16 cellular contexts compared by ENCODE assay signal in the genomic region with DNA sequence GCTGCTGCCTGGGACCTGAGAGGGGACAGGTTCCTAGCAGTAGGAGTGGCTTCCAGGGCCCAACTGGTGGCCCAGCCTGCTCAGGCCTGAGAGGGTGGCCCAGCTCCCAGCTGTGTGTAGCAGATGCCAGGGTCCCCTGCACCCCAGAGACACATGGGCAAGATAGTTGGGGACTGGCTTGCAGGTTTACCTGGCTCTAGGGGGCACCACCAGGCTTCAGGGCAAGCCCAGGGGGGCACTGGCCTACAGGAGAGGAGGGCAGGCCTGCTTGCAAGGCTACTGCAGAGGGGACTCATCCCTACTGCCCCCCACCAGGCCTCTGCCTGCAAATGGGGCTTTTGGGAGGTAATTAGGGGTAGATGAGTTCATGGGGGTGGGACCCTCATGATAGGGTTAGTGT.
DNase-seq lines count a peak whose midpoint lies in the region; ATAC-seq and TF ChIP-seq lines count a peak whose summit lies in the region.
"Had no signal": no experiment of that assay in that cellular context is flagged by ENCODE, and none has a peak within 500 bp of the region (broad histone marks: within the 10 kb centered on the region; RNA-seq: fewer than 3 reads in every experiment).

No MANE protein-coding gene starts in this region.

- no peak overlapping the region for H3K4me3 ChIP-seq in neuronal stem cell (ENCODE audit: low read length in 2 of 2)
- no peak overlapping the region for H3K4me3 ChIP-seq in effector memory CD4-positive, alpha-beta T cell (ENCODE audit: insufficient read depth, low read depth, low read length, poor library complexity, severe bottlenecking)
- H3K4me3 ChIP-seq in sigmoid colon = no peak overlapping the region
- H3K4me3 ChIP-seq: BLaER1, HAP-1 had no signal

- no peak for TF ChIP-seq POLR2A in sigmoid colon (IDR thresholded peaks at IDR 0.05)

- intact Hi-C loops in Right ventricle myocardium inferior (cut with DNase I) (no loop called here), cardiac septum (cut with DNase I) (no loop called here), sigmoid colon (cut with DNase I) (no loop called here)

- peak overlapping the region; percentile 7 for H4K8ac ChIP-seq in neuronal stem cell (ENCODE audit: low read depth, low read length)

- H3K36me3 ChIP-seq in neuronal stem cell (replicated peaks in 1 of 2; ENCODE audit: control insufficient read depth in 2 of 2, insufficient read depth in 2 of 2, low read length in 2 of 2) = no peaks in the 10 kb centered on the region
- H3K36me3 ChIP-seq in effector memory CD4-positive, alpha-beta T cell (ENCODE audit: control insufficient read depth, insufficient read depth, low read length) = no peaks in the 10 kb centered on the region
- no peaks in the 10 kb centered on the region for H3K36me3 ChIP-seq in sigmoid colon
- H3K36me3 ChIP-seq: BLaER1, HAP-1 had no signal

- peak overlapping the region; percentile 55 for H3K18ac ChIP-seq in neuronal stem cell (ENCODE audit: low read length)

- no peak overlapping the region for H3K23ac ChIP-seq in neuronal stem cell (ENCODE audit: low read depth, low read length, poor library complexity)

- H2BK15ac ChIP-seq in neuronal stem cell (ENCODE audit: low read length) = no peak overlapping the region

- H3K9ac ChIP-seq in neuronal stem cell (ENCODE audit: low read depth, low read length, poor library complexity) = peak overlapping the region; percentile 7
- H3K9ac ChIP-seq: BLaER1 had no signal

- no peak overlapping the region for H2BK12ac ChIP-seq in neuronal stem cell (ENCODE audit: low read length)

- no peak overlapping the region for H2AFZ ChIP-seq in neuronal stem cell (ENCODE audit: low read length)

- no peak overlapping the region for H3K4me2 ChIP-seq in neuronal stem cell (ENCODE audit: insufficient read depth, low read length, poor library complexity, severe bottlenecking)

- H3K27me3 Mint-ChIP-seq in chondrocyte (ENCODE audit: low read depth) = no peaks in the 10 kb centered on the region

- peak overlapping the region; percentile 20 for H4K91ac ChIP-seq in neuronal stem cell (ENCODE audit: low read depth, low read length, poor library complexity)

- TF ChIP-seq CTCF in chondrocyte (IDR thresholded peaks at IDR 0.05) (no peak), sigmoid colon (IDR thresholded peaks at IDR 0.05) (no peak)

- H3K27me3 ChIP-seq in neuronal stem cell (ENCODE audit: control insufficient read depth in 3 of 3, insufficient read depth in 3 of 3, low read depth in 1 of 3, low read length in 3 of 3) (no peaks in the 10 kb centered on the region), sigmoid colon (no peaks in the 10 kb centered on the region)
- H3K27me3 ChIP-seq in effector memory CD4-positive, alpha-beta T cell (replicated peaks; ENCODE audit: control insufficient read depth, insufficient read depth, low read length, poor library complexity, severe bottlenecking) = no peaks in the 10 kb centered on the region
- H3K27me3 ChIP-seq: BLaER1 had no signal

- H3K27ac Mint-ChIP-seq in chondrocyte (ENCODE audit: unreplicated experiment) = no peak overlapping the region
- H3K27ac Mint-ChIP-seq: CD14-positive monocyte; CD4-positive, alpha-beta memory T cell had no signal

- H3K14ac ChIP-seq in neuronal stem cell (ENCODE audit: low read length) = no peak overlapping the region

- no peak for TF ChIP-seq EP300 in sigmoid colon (IDR thresholded peaks at IDR 0.05)

- peaks cover 0 to 11% of the 10 kb centered on the region in 2 donors for H3K4me1 ChIP-seq in neuronal stem cell (ENCODE audit: control insufficient read depth in 2 of 2, insufficient read depth in 1 of 2, low read depth in 1 of 2, low read length in 2 of 2)
- no peaks in the 10 kb centered on the region for H3K4me1 ChIP-seq in effector memory CD4-positive, alpha-beta T cell (ENCODE audit: control insufficient read depth, insufficient read depth, low read length, poor library complexity, severe bottlenecking)
- H3K4me1 ChIP-seq in sigmoid colon = no peaks in the 10 kb centered on the region

- no peak overlapping the region for H3K4me3 Mint-ChIP-seq in chondrocyte (ENCODE audit: unreplicated experiment)
- H3K4me3 Mint-ChIP-seq: CD14-positive monocyte; CD4-positive, alpha-beta memory T cell had no signal

- peaks cover 12% of the 10 kb centered on the region for H3K36me3 Mint-ChIP-seq in chondrocyte (ENCODE audit: low read depth)
- H3K36me3 Mint-ChIP-seq: CD14-positive monocyte; CD4-positive, alpha-beta memory T cell had no signal

- no peak overlapping the region for H3K4ac ChIP-seq in neuronal stem cell (ENCODE audit: low read length)

- no peak overlapping the region for H2BK5ac ChIP-seq in neuronal stem cell (ENCODE audit: low read length)

- no peak for ATAC-seq in Right ventricle myocardium inferior

- peaks cover 9% of the 10 kb centered on the region for H3K9me3 Mint-ChIP-seq in chondrocyte (ENCODE audit: low read depth)

- H3K4me1 Mint-ChIP-seq in chondrocyte (ENCODE audit: low read depth) = no peaks in the 10 kb centered on the region
- H3K4me1 Mint-ChIP-seq: CD14-positive monocyte; CD4-positive, alpha-beta memory T cell had no signal

- H3K9me3 ChIP-seq in neuronal stem cell (replicated peaks in 1 of 2; ENCODE audit: control insufficient read depth in 2 of 2, insufficient read depth in 1 of 2, low read depth in 1 of 2, low read length in 2 of 2) (no peaks in the 10 kb centered on the region), sigmoid colon (peaks cover 0 to 3% (median 0%) of the 10 kb centered on the region in 4 donors)
- H3K9me3 ChIP-seq in effector memory CD4-positive, alpha-beta T cell (ENCODE audit: control insufficient read depth, low read length) = no peaks in the 10 kb centered on the region
- H3K9me3 ChIP-seq: HAP-1 had no signal

- no peak overlapping the region for H2BK120ac ChIP-seq in neuronal stem cell (ENCODE audit: low read depth, low read length)

- peak; percentile 21 for DNase-seq in Right ventricle myocardium inferior (ENCODE audit: missing footprints)
- no peak for DNase-seq in cardiac septum (ENCODE audit: low spot score)
- DNase-seq in chondrocyte (ENCODE audit: low spot score) = peak; percentile 83
- DNase-seq in neuronal stem cell (ENCODE audit: low spot score) = no peak
- DNase-seq in effector memory CD4-positive, alpha-beta T cell = no peak
- DNase-seq in sigmoid colon = no peak
- no peak for DNase-seq in 8988T
- DNase-seq: CD4-positive, alpha-beta memory T cell; DMS153; DMS79 treated with DMSO at 0.1 percent for 48 hours; GF-D8; GOT3 had no signal

- no peaks in the 10 kb centered on the region for H3K79me1 ChIP-seq in neuronal stem cell (ENCODE audit: low read depth, low read length)

- H2AK5ac ChIP-seq in neuronal stem cell (ENCODE audit: low read depth, low read length) = peak overlapping the region; percentile 44

- H3K27ac ChIP-seq in neuronal stem cell (replicated peaks; ENCODE audit: low read length) = no peak overlapping the region
- H3K27ac ChIP-seq in effector memory CD4-positive, alpha-beta T cell (ENCODE audit: insufficient read depth, low read length, poor library complexity, severe bottlenecking) = no peak overlapping the region
- no peak overlapping the region for H3K27ac ChIP-seq in sigmoid colon
- H3K27ac ChIP-seq: 22Rv1, BLaER1 had no signal

Comparison
In these comparisons a context has a peak if more than half of its experiments do, and no peak if none do; other contexts are left out.
1. DNase-seq: peak in Right ventricle myocardium inferior (single experiment) and chondrocyte (single experiment); none in cardiac septum (single experiment), neuronal stem cell (single experiment), effector memory CD4-positive, alpha-beta T cell (0 of 3), sigmoid colon (single experiment) and 8988T (single experiment).